Comparison of ENCODE assay signal across 2 cellular contexts in the genomic region with DNA sequence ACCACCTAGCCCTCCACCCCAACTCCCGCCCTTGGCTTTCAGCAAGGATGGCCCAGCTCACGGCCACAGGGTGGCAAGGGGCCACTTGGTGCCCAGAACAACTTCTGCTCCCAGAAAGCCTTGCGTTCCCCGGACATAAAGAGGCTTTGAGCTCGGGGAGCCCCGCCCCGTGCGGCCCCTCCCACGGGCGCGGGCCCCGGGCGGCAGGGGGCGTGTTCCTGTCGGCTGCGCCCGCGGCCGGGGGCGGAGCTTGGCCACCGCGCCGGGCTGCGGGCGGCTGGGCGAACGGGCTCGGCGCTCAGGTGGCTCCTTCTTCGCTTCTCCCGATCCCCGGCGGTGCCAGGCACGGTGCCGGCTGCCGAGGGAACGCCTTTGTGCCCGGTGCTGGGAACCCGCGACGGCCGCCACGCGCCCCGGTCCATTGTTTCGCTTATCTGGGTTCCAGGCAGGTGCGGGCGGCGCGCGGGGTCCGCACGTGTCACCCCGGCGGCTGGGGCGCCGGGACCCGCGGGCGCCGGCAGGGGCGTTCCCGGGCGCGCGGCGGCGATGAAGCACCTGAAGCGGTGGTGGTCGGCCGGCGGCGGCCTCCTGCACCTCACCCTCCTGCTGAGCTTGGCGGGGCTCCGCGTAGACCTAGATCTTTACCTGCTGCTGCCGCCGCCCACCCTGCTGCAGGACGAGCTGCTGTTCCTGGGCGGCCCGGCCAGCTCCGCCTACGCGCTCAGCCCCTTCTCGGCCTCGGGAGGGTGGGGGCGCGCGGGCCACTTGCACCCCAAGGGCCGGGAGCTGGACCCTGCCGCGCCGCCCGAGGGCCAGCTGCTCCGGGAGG.
TF ChIP-seq lines count a peak whose summit lies in the region.

A gene with protein sequence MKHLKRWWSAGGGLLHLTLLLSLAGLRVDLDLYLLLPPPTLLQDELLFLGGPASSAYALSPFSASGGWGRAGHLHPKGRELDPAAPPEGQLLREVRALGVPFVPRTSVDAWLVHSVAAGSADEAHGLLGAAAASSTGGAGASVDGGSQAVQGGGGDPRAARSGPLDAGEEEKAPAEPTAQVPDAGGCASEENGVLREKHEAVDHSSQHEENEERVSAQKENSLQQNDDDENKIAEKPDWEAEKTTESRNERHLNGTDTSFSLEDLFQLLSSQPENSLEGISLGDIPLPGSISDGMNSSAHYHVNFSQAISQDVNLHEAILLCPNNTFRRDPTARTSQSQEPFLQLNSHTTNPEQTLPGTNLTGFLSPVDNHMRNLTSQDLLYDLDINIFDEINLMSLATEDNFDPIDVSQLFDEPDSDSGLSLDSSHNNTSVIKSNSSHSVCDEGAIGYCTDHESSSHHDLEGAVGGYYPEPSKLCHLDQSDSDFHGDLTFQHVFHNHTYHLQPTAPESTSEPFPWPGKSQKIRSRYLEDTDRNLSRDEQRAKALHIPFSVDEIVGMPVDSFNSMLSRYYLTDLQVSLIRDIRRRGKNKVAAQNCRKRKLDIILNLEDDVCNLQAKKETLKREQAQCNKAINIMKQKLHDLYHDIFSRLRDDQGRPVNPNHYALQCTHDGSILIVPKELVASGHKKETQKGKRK (plus strand): TSS at position 246 of the 829 bp plus-strand sequence. CDS start 301 bp downstream, at position 547.

TF ChIP-seq in A549, 52 proteins besides CTCF, POLR2A, EP300 and RAD21 (continued from another document):
- TF ChIP-seq NR3C1 (IDR thresholded peaks at IDR 0.05), result no peak

TF ChIP-seq in WTC11, 78 proteins besides CTCF, POLR2A, EP300 and RAD21 (continued from another document):
- TF ChIP-seq ZNF138 (CRISPR knock-in tag; conservative IDR thresholded peaks at IDR 0.05), result no peak
- TF ChIP-seq, protein P1, sequence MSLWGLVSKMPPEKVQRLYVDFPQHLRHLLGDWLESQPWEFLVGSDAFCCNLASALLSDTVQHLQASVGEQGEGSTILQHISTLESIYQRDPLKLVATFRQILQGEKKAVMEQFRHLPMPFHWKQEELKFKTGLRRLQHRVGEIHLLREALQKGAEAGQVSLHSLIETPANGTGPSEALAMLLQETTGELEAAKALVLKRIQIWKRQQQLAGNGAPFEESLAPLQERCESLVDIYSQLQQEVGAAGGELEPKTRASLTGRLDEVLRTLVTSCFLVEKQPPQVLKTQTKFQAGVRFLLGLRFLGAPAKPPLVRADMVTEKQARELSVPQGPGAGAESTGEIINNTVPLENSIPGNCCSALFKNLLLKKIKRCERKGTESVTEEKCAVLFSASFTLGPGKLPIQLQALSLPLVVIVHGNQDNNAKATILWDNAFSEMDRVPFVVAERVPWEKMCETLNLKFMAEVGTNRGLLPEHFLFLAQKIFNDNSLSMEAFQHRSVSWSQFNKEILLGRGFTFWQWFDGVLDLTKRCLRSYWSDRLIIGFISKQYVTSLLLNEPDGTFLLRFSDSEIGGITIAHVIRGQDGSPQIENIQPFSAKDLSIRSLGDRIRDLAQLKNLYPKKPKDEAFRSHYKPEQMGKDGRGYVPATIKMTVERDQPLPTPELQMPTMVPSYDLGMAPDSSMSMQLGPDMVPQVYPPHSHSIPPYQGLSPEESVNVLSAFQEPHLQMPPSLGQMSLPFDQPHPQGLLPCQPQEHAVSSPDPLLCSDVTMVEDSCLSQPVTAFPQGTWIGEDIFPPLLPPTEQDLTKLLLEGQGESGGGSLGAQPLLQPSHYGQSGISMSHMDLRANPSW (CRISPR knock-in tag; conservative IDR thresholded peaks at IDR 0.05; ENCODE audit: low read depth), result 0 out of 2 replicates have a peak, but pooled peaks have one; percentile 21
- TF ChIP-seq FOXP1 (CRISPR knock-in tag; IDR thresholded peaks at IDR 0.05; ENCODE audit: borderline replicate concordance), result peak; percentile 60; the same call in 1 of the 2 replicates
- no peak; the same call in 1 of the 2 replicates for TF ChIP-seq CBFB (CRISPR knock-in tag; IDR thresholded peaks at IDR 0.05; ENCODE audit: low read depth)
- no peak for TF ChIP-seq SMAD3 (CRISPR knock-in tag; IDR thresholded peaks at IDR 0.05; ENCODE audit: borderline replicate concordance)
- TF ChIP-seq, protein P2, sequence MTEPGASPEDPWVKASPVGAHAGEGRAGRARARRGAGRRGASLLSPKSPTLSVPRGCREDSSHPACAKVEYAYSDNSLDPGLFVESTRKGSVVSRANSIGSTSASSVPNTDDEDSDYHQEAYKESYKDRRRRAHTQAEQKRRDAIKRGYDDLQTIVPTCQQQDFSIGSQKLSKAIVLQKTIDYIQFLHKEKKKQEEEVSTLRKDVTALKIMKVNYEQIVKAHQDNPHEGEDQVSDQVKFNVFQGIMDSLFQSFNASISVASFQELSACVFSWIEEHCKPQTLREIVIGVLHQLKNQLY (CRISPR knock-in tag; IDR thresholded peaks at IDR 0.05), result no peak
- no peak for TF ChIP-seq ZNF219 (CRISPR knock-in tag; IDR thresholded peaks at IDR 0.05; ENCODE audit: borderline replicate concordance)
- TF ChIP-seq, protein P3, sequence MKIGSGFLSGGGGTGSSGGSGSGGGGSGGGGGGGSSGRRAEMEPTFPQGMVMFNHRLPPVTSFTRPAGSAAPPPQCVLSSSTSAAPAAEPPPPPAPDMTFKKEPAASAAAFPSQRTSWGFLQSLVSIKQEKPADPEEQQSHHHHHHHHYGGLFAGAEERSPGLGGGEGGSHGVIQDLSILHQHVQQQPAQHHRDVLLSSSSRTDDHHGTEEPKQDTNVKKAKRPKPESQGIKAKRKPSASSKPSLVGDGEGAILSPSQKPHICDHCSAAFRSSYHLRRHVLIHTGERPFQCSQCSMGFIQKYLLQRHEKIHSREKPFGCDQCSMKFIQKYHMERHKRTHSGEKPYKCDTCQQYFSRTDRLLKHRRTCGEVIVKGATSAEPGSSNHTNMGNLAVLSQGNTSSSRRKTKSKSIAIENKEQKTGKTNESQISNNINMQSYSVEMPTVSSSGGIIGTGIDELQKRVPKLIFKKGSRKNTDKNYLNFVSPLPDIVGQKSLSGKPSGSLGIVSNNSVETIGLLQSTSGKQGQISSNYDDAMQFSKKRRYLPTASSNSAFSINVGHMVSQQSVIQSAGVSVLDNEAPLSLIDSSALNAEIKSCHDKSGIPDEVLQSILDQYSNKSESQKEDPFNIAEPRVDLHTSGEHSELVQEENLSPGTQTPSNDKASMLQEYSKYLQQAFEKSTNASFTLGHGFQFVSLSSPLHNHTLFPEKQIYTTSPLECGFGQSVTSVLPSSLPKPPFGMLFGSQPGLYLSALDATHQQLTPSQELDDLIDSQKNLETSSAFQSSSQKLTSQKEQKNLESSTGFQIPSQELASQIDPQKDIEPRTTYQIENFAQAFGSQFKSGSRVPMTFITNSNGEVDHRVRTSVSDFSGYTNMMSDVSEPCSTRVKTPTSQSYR (CRISPR knock-in tag; IDR thresholded peaks at IDR 0.05), result no peak
- TF ChIP-seq ZNF232 (CRISPR knock-in tag; IDR thresholded peaks at IDR 0.05), result no peak
- no peak for TF ChIP-seq ZNF416 (CRISPR knock-in tag; IDR thresholded peaks at IDR 0.05)
- no peak for TF ChIP-seq MXD4 (CRISPR knock-in tag; IDR thresholded peaks at IDR 0.05; ENCODE audit: borderline replicate concordance)
- TF ChIP-seq ZBTB21 (CRISPR knock-in tag; IDR thresholded peaks at IDR 0.05; ENCODE audit: borderline replicate concordance), result 0 out of 2 replicates have a peak, but pooled peaks have one; percentile 10
- TF ChIP-seq, protein P4, sequence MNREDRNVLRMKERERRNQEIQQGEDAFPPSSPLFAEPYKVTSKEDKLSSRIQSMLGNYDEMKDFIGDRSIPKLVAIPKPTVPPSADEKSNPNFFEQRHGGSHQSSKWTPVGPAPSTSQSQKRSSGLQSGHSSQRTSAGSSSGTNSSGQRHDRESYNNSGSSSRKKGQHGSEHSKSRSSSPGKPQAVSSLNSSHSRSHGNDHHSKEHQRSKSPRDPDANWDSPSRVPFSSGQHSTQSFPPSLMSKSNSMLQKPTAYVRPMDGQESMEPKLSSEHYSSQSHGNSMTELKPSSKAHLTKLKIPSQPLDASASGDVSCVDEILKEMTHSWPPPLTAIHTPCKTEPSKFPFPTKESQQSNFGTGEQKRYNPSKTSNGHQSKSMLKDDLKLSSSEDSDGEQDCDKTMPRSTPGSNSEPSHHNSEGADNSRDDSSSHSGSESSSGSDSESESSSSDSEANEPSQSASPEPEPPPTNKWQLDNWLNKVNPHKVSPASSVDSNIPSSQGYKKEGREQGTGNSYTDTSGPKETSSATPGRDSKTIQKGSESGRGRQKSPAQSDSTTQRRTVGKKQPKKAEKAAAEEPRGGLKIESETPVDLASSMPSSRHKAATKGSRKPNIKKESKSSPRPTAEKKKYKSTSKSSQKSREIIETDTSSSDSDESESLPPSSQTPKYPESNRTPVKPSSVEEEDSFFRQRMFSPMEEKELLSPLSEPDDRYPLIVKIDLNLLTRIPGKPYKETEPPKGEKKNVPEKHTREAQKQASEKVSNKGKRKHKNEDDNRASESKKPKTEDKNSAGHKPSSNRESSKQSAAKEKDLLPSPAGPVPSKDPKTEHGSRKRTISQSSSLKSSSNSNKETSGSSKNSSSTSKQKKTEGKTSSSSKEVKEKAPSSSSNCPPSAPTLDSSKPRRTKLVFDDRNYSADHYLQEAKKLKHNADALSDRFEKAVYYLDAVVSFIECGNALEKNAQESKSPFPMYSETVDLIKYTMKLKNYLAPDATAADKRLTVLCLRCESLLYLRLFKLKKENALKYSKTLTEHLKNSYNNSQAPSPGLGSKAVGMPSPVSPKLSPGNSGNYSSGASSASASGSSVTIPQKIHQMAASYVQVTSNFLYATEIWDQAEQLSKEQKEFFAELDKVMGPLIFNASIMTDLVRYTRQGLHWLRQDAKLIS (CRISPR knock-in tag; IDR thresholded peaks at IDR 0.05; ENCODE audit: borderline replicate concordance), result no peak
- TF ChIP-seq NFATC4 (CRISPR knock-in tag; IDR thresholded peaks at IDR 0.05), result no peak
- TF ChIP-seq ATF1 (CRISPR knock-in tag; IDR thresholded peaks at IDR 0.05), result no peak
- no peak for TF ChIP-seq TP53 (CRISPR knock-in tag; IDR thresholded peaks at IDR 0.05)
- TF ChIP-seq, protein P5, sequence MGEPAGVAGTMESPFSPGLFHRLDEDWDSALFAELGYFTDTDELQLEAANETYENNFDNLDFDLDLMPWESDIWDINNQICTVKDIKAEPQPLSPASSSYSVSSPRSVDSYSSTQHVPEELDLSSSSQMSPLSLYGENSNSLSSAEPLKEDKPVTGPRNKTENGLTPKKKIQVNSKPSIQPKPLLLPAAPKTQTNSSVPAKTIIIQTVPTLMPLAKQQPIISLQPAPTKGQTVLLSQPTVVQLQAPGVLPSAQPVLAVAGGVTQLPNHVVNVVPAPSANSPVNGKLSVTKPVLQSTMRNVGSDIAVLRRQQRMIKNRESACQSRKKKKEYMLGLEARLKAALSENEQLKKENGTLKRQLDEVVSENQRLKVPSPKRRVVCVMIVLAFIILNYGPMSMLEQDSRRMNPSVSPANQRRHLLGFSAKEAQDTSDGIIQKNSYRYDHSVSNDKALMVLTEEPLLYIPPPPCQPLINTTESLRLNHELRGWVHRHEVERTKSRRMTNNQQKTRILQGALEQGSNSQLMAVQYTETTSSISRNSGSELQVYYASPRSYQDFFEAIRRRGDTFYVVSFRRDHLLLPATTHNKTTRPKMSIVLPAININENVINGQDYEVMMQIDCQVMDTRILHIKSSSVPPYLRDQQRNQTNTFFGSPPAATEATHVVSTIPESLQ (CRISPR knock-in tag; IDR thresholded peaks at IDR 0.05), result no peak
- no peak for TF ChIP-seq NR1H2 (CRISPR knock-in tag; IDR thresholded peaks at IDR 0.05)
- TF ChIP-seq GTF2I (CRISPR knock-in tag; conservative IDR thresholded peaks at IDR 0.05), result no peak
- TF ChIP-seq TEAD1 (CRISPR knock-in tag; IDR thresholded peaks at IDR 0.05), result no peak
- no peak for TF ChIP-seq HMGA2 (CRISPR knock-in tag; IDR thresholded peaks at IDR 0.05)
- TF ChIP-seq, protein P6, sequence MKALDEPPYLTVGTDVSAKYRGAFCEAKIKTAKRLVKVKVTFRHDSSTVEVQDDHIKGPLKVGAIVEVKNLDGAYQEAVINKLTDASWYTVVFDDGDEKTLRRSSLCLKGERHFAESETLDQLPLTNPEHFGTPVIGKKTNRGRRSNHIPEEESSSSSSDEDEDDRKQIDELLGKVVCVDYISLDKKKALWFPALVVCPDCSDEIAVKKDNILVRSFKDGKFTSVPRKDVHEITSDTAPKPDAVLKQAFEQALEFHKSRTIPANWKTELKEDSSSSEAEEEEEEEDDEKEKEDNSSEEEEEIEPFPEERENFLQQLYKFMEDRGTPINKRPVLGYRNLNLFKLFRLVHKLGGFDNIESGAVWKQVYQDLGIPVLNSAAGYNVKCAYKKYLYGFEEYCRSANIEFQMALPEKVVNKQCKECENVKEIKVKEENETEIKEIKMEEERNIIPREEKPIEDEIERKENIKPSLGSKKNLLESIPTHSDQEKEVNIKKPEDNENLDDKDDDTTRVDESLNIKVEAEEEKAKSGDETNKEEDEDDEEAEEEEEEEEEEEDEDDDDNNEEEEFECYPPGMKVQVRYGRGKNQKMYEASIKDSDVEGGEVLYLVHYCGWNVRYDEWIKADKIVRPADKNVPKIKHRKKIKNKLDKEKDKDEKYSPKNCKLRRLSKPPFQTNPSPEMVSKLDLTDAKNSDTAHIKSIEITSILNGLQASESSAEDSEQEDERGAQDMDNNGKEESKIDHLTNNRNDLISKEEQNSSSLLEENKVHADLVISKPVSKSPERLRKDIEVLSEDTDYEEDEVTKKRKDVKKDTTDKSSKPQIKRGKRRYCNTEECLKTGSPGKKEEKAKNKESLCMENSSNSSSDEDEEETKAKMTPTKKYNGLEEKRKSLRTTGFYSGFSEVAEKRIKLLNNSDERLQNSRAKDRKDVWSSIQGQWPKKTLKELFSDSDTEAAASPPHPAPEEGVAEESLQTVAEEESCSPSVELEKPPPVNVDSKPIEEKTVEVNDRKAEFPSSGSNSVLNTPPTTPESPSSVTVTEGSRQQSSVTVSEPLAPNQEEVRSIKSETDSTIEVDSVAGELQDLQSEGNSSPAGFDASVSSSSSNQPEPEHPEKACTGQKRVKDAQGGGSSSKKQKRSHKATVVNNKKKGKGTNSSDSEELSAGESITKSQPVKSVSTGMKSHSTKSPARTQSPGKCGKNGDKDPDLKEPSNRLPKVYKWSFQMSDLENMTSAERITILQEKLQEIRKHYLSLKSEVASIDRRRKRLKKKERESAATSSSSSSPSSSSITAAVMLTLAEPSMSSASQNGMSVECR (CRISPR knock-in tag; IDR thresholded peaks at IDR 0.05; ENCODE audit: borderline replicate concordance), result 0 out of 2 replicates have a peak, but pooled peaks have one; percentile 34
- peak; percentile 83 for TF ChIP-seq SP1 (CRISPR knock-in tag; conservative IDR thresholded peaks at IDR 0.05)
- TF ChIP-seq, protein P7, sequence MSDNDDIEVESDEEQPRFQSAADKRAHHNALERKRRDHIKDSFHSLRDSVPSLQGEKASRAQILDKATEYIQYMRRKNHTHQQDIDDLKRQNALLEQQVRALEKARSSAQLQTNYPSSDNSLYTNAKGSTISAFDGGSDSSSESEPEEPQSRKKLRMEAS (CRISPR knock-in tag; IDR thresholded peaks at IDR 0.05), result peak; percentile 63; the same call in 1 of the 2 replicates
